ENCODE assay signal across 8 cellular contexts in the genomic region with DNA sequence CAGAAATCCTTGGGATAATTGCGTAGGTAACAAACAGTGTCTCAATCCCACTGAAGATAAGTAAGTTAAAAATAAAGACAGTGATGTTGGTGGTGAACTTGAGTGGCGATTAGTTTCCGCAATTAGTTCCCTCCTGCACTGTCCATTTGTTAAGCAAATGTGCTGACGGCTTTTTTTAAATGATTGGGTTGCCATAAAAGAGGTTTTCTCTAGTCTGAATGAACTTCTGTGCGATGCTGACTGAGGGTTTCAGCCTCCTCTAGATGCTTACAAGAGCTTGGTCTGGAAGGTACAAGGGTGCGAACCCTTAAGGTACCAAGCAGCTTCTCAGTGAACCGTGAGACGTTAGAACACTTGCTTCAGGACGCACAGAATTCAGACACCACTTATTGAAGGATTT. TPM values are rescaled to one million over a fixed set of nuclear protein-coding genes. Genes with fewer than 3 reads are reported as not detected.
DNase-seq lines count a peak whose midpoint lies in the region; ATAC-seq and TF ChIP-seq lines count a peak whose summit lies in the region.

No MANE protein-coding gene starts in this region.

- H3K36me3 ChIP-seq in psoas muscle (ENCODE audit: insufficient read depth in 1 of 2, low read depth in 1 of 2), result no peaks in the 10 kb centered on the region

- no peaks in the 10 kb centered on the region for H3K9me3 ChIP-seq in psoas muscle

- H3K27me3 ChIP-seq in psoas muscle (ENCODE audit: insufficient read depth in 3 of 3, low read length in 2 of 3), result peaks cover 3 to 29% (median 6%) of the 10 kb centered on the region in 3 donors

- TF ChIP-seq CTCF in psoas muscle (IDR thresholded peaks at IDR 0.05), result no peak

- DNase-seq in NCI-H526 (lab: John Stamatoyannopoulos, UW) (peak; percentile 33 to 65), epithelial cell of prostate (ENCODE audit: low read depth, low spot score) (no peak), psoas muscle (no peak), ecto neural progenitor cell (ENCODE audit: low spot score) (no peak), cerebellar nuclear complex (lab: John Stamatoyannopoulos, UW) (no peak)

- H3K4me3 ChIP-seq in psoas muscle, result peak overlapping the region; percentile 61

- 23 to 27% (median 25%) methylated on average over 9 of the region's 9 CpGs for WGBS in psoas muscle, 3 donors

- peak; percentile 44 for TF ChIP-seq POLR2A in GM18526 (IDR thresholded peaks at IDR 0.05; ENCODE audit: extremely low read depth, insufficient read length)

- peak overlapping the region; percentile 94 for H3K27ac ChIP-seq in epithelial cell of prostate
- no peak overlapping the region for H3K27ac ChIP-seq in psoas muscle

- H3K4me1 ChIP-seq in psoas muscle, result no peaks in the 10 kb centered on the region

- no peak for ATAC-seq in psoas muscle
- no peak for ATAC-seq in GM21367 (IDR thresholded peaks at IDR 0.05; ENCODE audit: unreplicated experiment)
- no peak for ATAC-seq in HG02981 (IDR thresholded peaks at IDR 0.05; ENCODE audit: unreplicated experiment)

- intact Hi-C loops in psoas muscle (cut with DNase I), result no loop called here

RNA-seq across cellular contexts. Expression of a gene that starts 0.7 kb away (rescaled TPM):
- total RNA-seq in psoas muscle, result 1 to 10 TPM in 1 of 4 donors, under 1 TPM in 3; 0.32 to 1.1 (median 0.52) TPM
- under 1 TPM in 2 of 3 donors, not detected in 1; 0.01 to 0.06 TPM for polyA plus RNA-seq in psoas muscle

Comparison
In these comparisons a context has a peak if more than half of its experiments do, and no peak if none do; other contexts are left out.
1. DNase-seq: peak in NCI-H526 (2 of 2); none in epithelial cell of prostate (single experiment), psoas muscle (0 of 2), ecto neural progenitor cell (single experiment) and cerebellar nuclear complex (0 of 2).